Comparison of ENCODE assay signal across 1 cellular context in the genomic region with DNA sequence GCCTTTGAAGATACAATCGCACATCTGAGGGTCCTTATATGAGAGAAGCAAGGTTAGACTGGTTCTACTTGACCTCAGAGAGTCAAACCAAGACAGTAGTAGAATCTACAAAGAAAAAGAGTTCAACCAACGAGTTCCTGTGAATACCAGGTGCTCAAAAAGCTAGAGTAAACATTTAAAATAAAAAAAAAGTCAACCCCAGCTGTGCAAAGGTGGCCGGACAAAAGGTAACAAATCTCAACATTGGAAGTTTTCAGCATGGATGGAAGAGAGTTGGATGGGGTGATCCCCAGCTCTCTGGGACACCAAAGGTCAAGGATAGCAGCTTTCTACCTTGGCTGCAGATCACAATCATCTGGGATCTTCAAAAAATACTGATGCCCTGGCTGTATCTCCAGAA.
TF ChIP-seq lines count a peak whose summit lies in the region.

No MANE protein-coding gene starts in this region.

TF ChIP-seq in IMR-90, 13 proteins besides CTCF, POLR2A, EP300 and RAD21 (continued from another document):
- no peak for TF ChIP-seq BHLHE40 (IDR thresholded peaks at IDR 0.05; ENCODE audit: low read depth, low read length)
- TF ChIP-seq, protein P1, sequence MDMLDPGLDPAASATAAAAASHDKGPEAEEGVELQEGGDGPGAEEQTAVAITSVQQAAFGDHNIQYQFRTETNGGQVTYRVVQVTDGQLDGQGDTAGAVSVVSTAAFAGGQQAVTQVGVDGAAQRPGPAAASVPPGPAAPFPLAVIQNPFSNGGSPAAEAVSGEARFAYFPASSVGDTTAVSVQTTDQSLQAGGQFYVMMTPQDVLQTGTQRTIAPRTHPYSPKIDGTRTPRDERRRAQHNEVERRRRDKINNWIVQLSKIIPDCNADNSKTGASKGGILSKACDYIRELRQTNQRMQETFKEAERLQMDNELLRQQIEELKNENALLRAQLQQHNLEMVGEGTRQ (IDR thresholded peaks at IDR 0.05; ENCODE audit: low read depth, low read length), result no peak
- no peak for TF ChIP-seq MAZ (IDR thresholded peaks at IDR 0.05; ENCODE audit: borderline replicate concordance, low read depth, low read length)
- no peak for TF ChIP-seq SMC3 (IDR thresholded peaks at IDR 0.05; ENCODE audit: low read depth, low read length)
- TF ChIP-seq, protein P2, sequence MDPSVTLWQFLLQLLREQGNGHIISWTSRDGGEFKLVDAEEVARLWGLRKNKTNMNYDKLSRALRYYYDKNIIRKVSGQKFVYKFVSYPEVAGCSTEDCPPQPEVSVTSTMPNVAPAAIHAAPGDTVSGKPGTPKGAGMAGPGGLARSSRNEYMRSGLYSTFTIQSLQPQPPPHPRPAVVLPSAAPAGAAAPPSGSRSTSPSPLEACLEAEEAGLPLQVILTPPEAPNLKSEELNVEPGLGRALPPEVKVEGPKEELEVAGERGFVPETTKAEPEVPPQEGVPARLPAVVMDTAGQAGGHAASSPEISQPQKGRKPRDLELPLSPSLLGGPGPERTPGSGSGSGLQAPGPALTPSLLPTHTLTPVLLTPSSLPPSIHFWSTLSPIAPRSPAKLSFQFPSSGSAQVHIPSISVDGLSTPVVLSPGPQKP (IDR thresholded peaks at IDR 0.05; ENCODE audit: borderline replicate concordance, low read depth, low read length), result no peak
- TF ChIP-seq RCOR1 (IDR thresholded peaks at IDR 0.05; ENCODE audit: insufficient replicate concordance, low read length), result no peak
- TF ChIP-seq NFE2L2 (IDR thresholded peaks at IDR 0.05; ENCODE audit: low read depth, low read length), result no peak
- TF ChIP-seq FOS (IDR thresholded peaks at IDR 0.05; ENCODE audit: low read depth, low read length), result no peak
